ENCODE assay signal across 19 cellular contexts in genomic region chr3:168021737-168022450, GRCh38.
A peak's percentile ranks its signal among the peaks of the same experiment; 100 is the strongest.
DNase-seq lines count a peak whose midpoint lies in the region; ATAC-seq, FAIRE-seq and TF ChIP-seq lines count a peak whose summit lies in the region.
"Had no signal": no experiment of that assay in that cellular context is flagged by ENCODE, and none has a peak within 500 bp of the region (broad histone marks: within the 10 kb centered on the region; RNA-seq: fewer than 3 reads in every experiment).

No MANE protein-coding gene starts in this region.

- intact Hi-C loops in lower leg skin (cut with DNase I; ENCODE audit: low total_unique reads) = no loop called here

- POLR2A ChIA-PET in A549 (lab: Yijun Ruan, JAX) = no interaction called here

- TF ChIP-seq EP300 in A549 (IDR thresholded peaks at IDR 0.05) = no peak

- H3K27ac Mint-ChIP-seq in endothelial cell (ENCODE audit: unreplicated experiment) (no peak overlapping the region), mesothelial cell of epicardium (peak overlapping the region; percentile 62)
- H3K27ac Mint-ChIP-seq: B cell; CD4-positive, alpha-beta memory T cell had no signal

- no peak overlapping the region for H3K27ac ChIP-seq in A549
- H3K27ac ChIP-seq: C4-2B had no signal

- no peak for FAIRE-seq in A549 (lab: Jason Lieb, UNC)
- FAIRE-seq: G401.6, GM12892, GM19239, H1 had no signal

- no peak for TF ChIP-seq RAD21 in A549 (conservative IDR thresholded peaks at IDR 0.05 in 1 of 2, IDR thresholded peaks at IDR 0.05 in 1 of 2)

- no peak overlapping the region for H3K4me3 ChIP-seq in A549
- H3K4me3 ChIP-seq in lower leg skin (ENCODE audit: low read depth, poor library complexity, severe bottlenecking) = no peak overlapping the region
- H3K4me3 ChIP-seq: HAP-1 had no signal

- H3K4me1 Mint-ChIP-seq in endothelial cell (ENCODE audit: unreplicated experiment) (peaks cover 48% of the 10 kb centered on the region), mesothelial cell of epicardium (peaks cover 11% of the 10 kb centered on the region)
- H3K4me1 Mint-ChIP-seq: B cell had no signal

- H3K4me2 ChIP-seq in A549 = no peak overlapping the region

- H3K27me3 Mint-ChIP-seq in endothelial cell (ENCODE audit: unreplicated experiment) (no peaks in the 10 kb centered on the region), mesothelial cell of epicardium (ENCODE audit: low read depth) (no peaks in the 10 kb centered on the region)
- H3K27me3 Mint-ChIP-seq: B cell; CD4-positive, alpha-beta memory T cell had no signal

- DNase-seq in A549 (ENCODE audit: low read depth in 1 of 2, low spot score in 1 of 2) (no peak), LHCN-M2 (ENCODE audit: low read depth) (peak; percentile 14), endothelial cell (ENCODE audit: low spot score) (no peak), mesothelial cell of epicardium (ENCODE audit: low spot score in 2 of 2, unreplicated experiment in 2 of 2) (no peak), lower leg skin (ENCODE audit: low spot score in 2 of 2) (no peak), GM19238 (ENCODE audit: insufficient read length, low spot score) (no peak)
- no peak for DNase-seq in activated CD4-positive, alpha-beta T cell treated with anti-CD3 and anti-CD28 coated beads for 1 hour
- DNase-seq in effector CD4-positive, alpha-beta T cell = no peak
- DNase-seq: CD4-positive, alpha-beta memory T cell; DMS153; DMS79 treated with DMSO at 0.1 percent for 48 hours; EL had no signal

- CTCF ChIA-PET in A549 (lab: Yijun Ruan, JAX) = interaction anchor here (0.7 kb wide), 1 partner anchor 133 kb away, joined by 4 read pairs; no protein-coding TSS in a partner anchor

- ATAC-seq in A549 = no peak

- TF ChIP-seq POLR2A in A549 (IDR thresholded peaks at IDR 0.05; ENCODE audit: low read length) (no peak), lower leg skin (IDR thresholded peaks at IDR 0.05) (no peak)

- TF ChIP-seq CTCF in A549 (IDR thresholded peaks at IDR 0.05) (no peak), endothelial cell (IDR thresholded peaks at IDR 0.05; ENCODE audit: unreplicated experiment) (no peak), mesothelial cell of epicardium (IDR thresholded peaks at IDR 0.05; ENCODE audit: unreplicated experiment) (no peak), lower leg skin (IDR thresholded peaks at IDR 0.05) (no peak)

- H3K9me3 Mint-ChIP-seq in endothelial cell (ENCODE audit: unreplicated experiment) (no peaks in the 10 kb centered on the region), mesothelial cell of epicardium (no peaks in the 10 kb centered on the region)

- H3K4me1 ChIP-seq in A549 = no peaks in the 10 kb centered on the region
- H3K4me1 ChIP-seq: HAP-1 had no signal

- H3K4me3 Mint-ChIP-seq in endothelial cell (ENCODE audit: unreplicated experiment) (peak overlapping the region; percentile 10), mesothelial cell of epicardium (no peak overlapping the region)
- H3K4me3 Mint-ChIP-seq: B cell; CD4-positive, alpha-beta memory T cell had no signal

- no peaks in the 10 kb centered on the region for H3K9me3 ChIP-seq in A549
- H3K9me3 ChIP-seq: HAP-1 had no signal

- H3K36me3 Mint-ChIP-seq in endothelial cell (ENCODE audit: low read depth, unreplicated experiment) (peaks cover 40% of the 10 kb centered on the region), mesothelial cell of epicardium (peaks cover 71% of the 10 kb centered on the region)
- H3K36me3 Mint-ChIP-seq: CD4-positive, alpha-beta memory T cell had no signal

- WGBS in A549 (ENCODE audit: missing lambda C conversion rate) = 88% methylated on average over 7 of the region's 7 CpGs
- WGBS in lower leg skin, 2 donors = 86 to 90% methylated on average over 7 of the region's 7 CpGs

TF ChIP-seq in A549, 52 proteins besides CTCF, POLR2A, EP300 and RAD21:
- peak; percentile 62 for TF ChIP-seq MAFK (IDR thresholded peaks at IDR 0.05; ENCODE audit: partially characterized antibody)
- TF ChIP-seq, protein P1, sequence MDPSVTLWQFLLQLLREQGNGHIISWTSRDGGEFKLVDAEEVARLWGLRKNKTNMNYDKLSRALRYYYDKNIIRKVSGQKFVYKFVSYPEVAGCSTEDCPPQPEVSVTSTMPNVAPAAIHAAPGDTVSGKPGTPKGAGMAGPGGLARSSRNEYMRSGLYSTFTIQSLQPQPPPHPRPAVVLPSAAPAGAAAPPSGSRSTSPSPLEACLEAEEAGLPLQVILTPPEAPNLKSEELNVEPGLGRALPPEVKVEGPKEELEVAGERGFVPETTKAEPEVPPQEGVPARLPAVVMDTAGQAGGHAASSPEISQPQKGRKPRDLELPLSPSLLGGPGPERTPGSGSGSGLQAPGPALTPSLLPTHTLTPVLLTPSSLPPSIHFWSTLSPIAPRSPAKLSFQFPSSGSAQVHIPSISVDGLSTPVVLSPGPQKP (IDR thresholded peaks at IDR 0.05; ENCODE audit: low read depth, low read length) = no peak
